Comparison of ENCODE assay signal across 7 cellular contexts in the genomic region with DNA sequence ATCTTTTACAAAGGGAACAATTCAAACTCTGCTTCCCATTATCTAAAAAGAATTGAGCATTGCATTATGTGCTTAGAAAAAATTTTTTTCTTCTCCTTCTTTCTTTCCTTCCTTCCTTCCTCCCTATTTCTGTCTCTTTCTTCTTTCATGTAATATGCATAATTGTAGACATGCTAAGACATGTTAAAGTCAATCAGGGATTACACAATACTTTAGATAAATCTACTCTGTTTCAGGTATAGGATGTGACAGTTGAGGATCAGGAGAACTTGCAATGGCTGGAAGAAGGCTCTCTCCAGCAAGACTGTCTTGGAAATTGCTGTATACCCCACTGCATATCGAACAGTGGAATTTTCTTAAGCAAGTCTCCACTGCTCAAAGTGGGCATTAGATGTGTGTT.
"Had no signal": no experiment of that assay in that cellular context is flagged by ENCODE, and none has a peak within 500 bp of the region (broad histone marks: within the 10 kb centered on the region; RNA-seq: fewer than 3 reads in every experiment).

No MANE protein-coding gene starts in this region.

- DNase-seq: H9, HCEC 1CT had no signal

- H3K27ac Mint-ChIP-seq: GM23338, H9 had no signal

- H3K4me3 Mint-ChIP-seq: GM23338, H9 had no signal

- FAIRE-seq: H1, H54, HTR-8/SVneo, K562 had no signal

- H2AFZ ChIP-seq: GM23338 had no signal

- H3K4me1 Mint-ChIP-seq: GM23338, H9 had no signal

- ATAC-seq: GM23338, K562 had no signal

- H3K4me3 ChIP-seq: GM23338, K562 had no signal

- H3K4me2 ChIP-seq: GM23338 had no signal
